Comparison of ENCODE assay signal across 18 cellular contexts in the genomic region with DNA sequence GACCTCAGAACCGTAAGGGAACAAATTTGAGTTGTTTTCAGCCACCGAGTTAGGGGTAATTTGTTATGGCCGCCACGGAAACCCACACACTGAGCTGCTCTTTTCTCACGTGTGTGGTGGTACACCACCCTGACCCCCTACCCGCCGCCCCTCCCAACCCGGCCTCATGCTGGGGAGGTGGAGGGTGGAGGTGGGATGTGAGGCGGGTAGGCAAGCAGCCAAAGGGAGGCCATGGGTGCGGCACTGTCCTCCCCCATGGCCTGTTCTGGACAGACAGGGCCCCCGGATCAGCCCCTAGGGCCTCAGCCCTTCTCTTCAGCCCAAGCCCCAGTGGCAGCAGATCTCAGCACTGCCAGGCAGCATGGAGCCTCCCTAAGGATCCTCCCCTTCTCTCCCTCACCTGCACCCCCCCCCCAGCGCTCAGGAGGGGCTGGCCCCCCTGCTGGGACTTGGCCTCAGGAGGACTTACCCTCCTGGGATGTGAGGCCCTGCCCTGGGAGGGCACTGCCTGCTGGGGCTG. TPM values are rescaled to one million over a fixed set of nuclear protein-coding genes. Genes with fewer than 3 reads are reported as not detected.
DNase-seq lines count a peak whose midpoint lies in the region; ATAC-seq and TF ChIP-seq lines count a peak whose summit lies in the region.
"Had no signal": no experiment of that assay in that cellular context is flagged by ENCODE, and none has a peak within 500 bp of the region (broad histone marks: within the 10 kb centered on the region; RNA-seq: fewer than 3 reads in every experiment).

No MANE protein-coding gene starts in this region.

- no peak for ATAC-seq in activated T-helper 17 cell treated with anti-CD3 and anti-CD28 coated beads, Interleukin-2, amount 50 U/mL, for 72 hours (replicated peaks)
- ATAC-seq in stimulated activated naive CD8-positive, alpha-beta T cell treated with anti-CD3 and anti-CD28 coated beads, Interleukin-15, amount 100 ng/mL, for 72 hours, result peak; percentile 56
- ATAC-seq: SK-N-SH treated with all-trans-retinoic acid at 6 μM for 48 hours had no signal

- H3K9ac ChIP-seq in mesendoderm (ENCODE audit: low read length), result no peak overlapping the region

- H3K4me1 ChIP-seq in mesendoderm (ENCODE audit: control insufficient read depth, low read depth, low read length), result no peaks in the 10 kb centered on the region
- H3K4me1 ChIP-seq: pancreas had no signal

- whole genome bisulfite sequencing in mesendoderm (ENCODE audit: extremely low coverage, insufficient coverage, low lambda C conversion rate), result no CpG with 5 or more reads among the region's 12 CpGs

- H4K5ac ChIP-seq in mesendoderm (ENCODE audit: low read length), result no peak overlapping the region

- no peaks in the 10 kb centered on the region for H3K9me3 Mint-ChIP-seq in activated T-helper 17 cell treated with anti-CD3 and anti-CD28 coated beads, Interleukin-2, amount 50 U/mL, for 72 hours
- H3K9me3 Mint-ChIP-seq in mesothelial cell of epicardium, result no peaks in the 10 kb centered on the region
- no peaks in the 10 kb centered on the region for H3K9me3 Mint-ChIP-seq in stimulated activated naive CD8-positive, alpha-beta T cell treated with anti-CD3 and anti-CD28 coated beads, Interleukin-15, amount 100 ng/mL, for 72 hours
- H3K9me3 Mint-ChIP-seq: HFFc6 had no signal

- H3K27ac ChIP-seq in mesendoderm (ENCODE audit: low read depth, low read length), result no peak overlapping the region
- H3K27ac ChIP-seq: 22Rv1, HL-60, pancreas had no signal

- in situ Hi-C loops in GM13976 (cut with MboI; ENCODE audit: low sequenced_read_pairs, unreplicated experiment), result no loop called here

- peaks cover 17% of the 10 kb centered on the region for H3K4me1 Mint-ChIP-seq in activated T-helper 17 cell treated with anti-CD3 and anti-CD28 coated beads, Interleukin-2, amount 50 U/mL, for 72 hours
- peaks cover 28% of the 10 kb centered on the region for H3K4me1 Mint-ChIP-seq in mesothelial cell of epicardium
- peaks cover 84% of the 10 kb centered on the region for H3K4me1 Mint-ChIP-seq in stimulated activated naive CD8-positive, alpha-beta T cell treated with anti-CD3 and anti-CD28 coated beads, Interleukin-15, amount 100 ng/mL, for 72 hours

- no peak overlapping the region for H2AK5ac ChIP-seq in mesendoderm (ENCODE audit: low read length)

- H3K79me2 ChIP-seq in mesendoderm (ENCODE audit: control insufficient read depth, insufficient read depth, low read length), result no peaks in the 10 kb centered on the region

- no peaks in the 10 kb centered on the region for H3K36me3 Mint-ChIP-seq in activated T-helper 17 cell treated with anti-CD3 and anti-CD28 coated beads, Interleukin-2, amount 50 U/mL, for 72 hours (ENCODE audit: low read depth)
- H3K36me3 Mint-ChIP-seq in mesothelial cell of epicardium, result peaks cover 5% of the 10 kb centered on the region

- no peak overlapping the region for H3K56ac ChIP-seq in mesendoderm (ENCODE audit: low read length)

- no peak overlapping the region for H3K18ac ChIP-seq in mesendoderm (ENCODE audit: low read length)

- no peaks in the 10 kb centered on the region for H3K27me3 ChIP-seq in mesendoderm (ENCODE audit: insufficient read depth, low read length, poor library complexity)
- H3K27me3 ChIP-seq: pancreas had no signal

- H3K27me3 Mint-ChIP-seq in activated T-helper 17 cell treated with anti-CD3 and anti-CD28 coated beads, Interleukin-2, amount 50 U/mL, for 72 hours, result no peaks in the 10 kb centered on the region
- H3K27me3 Mint-ChIP-seq in mesothelial cell of epicardium (ENCODE audit: low read depth), result no peaks in the 10 kb centered on the region
- no peaks in the 10 kb centered on the region for H3K27me3 Mint-ChIP-seq in stimulated activated naive CD8-positive, alpha-beta T cell treated with anti-CD3 and anti-CD28 coated beads, Interleukin-15, amount 100 ng/mL, for 72 hours

- H2BK120ac ChIP-seq in mesendoderm (ENCODE audit: low read depth, low read length), result no peak overlapping the region

- no peak overlapping the region for H3K4me2 ChIP-seq in mesendoderm (ENCODE audit: low read length)

- TF ChIP-seq CTCF in mesothelial cell of epicardium (IDR thresholded peaks at IDR 0.05; ENCODE audit: unreplicated experiment) (no peak), GM13976 (IDR thresholded peaks at IDR 0.05; ENCODE audit: borderline replicate concordance, control extremely low read depth, extremely low read depth, insufficient read depth, missing control alignments) (no peak)

- no peak overlapping the region for H3K4ac ChIP-seq in mesendoderm (ENCODE audit: low read depth, low read length)

- H3K4me3 ChIP-seq in mesendoderm (ENCODE audit: low read length), result no peak overlapping the region
- H3K4me3 ChIP-seq: pancreas had no signal

- H3K36me3 ChIP-seq in mesendoderm (ENCODE audit: control insufficient read depth, insufficient read depth, low read length), result no peaks in the 10 kb centered on the region
- H3K36me3 ChIP-seq: pancreas had no signal

- H4K8ac ChIP-seq in mesendoderm (ENCODE audit: low read depth, low read length), result no peak overlapping the region

- H3K79me1 ChIP-seq in mesendoderm (ENCODE audit: low read length), result no peaks in the 10 kb centered on the region

- DNase-seq in NCI-H146 (lab: John Stamatoyannopoulos, UW) (peak; percentile 32), NCI-H146 treated with DMSO at 0.1 percent for 48 hours (lab: John Stamatoyannopoulos, UW; ENCODE audit: unreplicated experiment) (no peak), mesothelial cell of epicardium (ENCODE audit: low spot score in 2 of 2, unreplicated experiment in 2 of 2) (no peak), middle frontal gyrus (ENCODE audit: extremely low spot score, low spot score) (no peak), mesendoderm (no peak), GM13976 (ENCODE audit: low spot score) (no peak)
- peak in 1 of 2 donors; percentile 45 for DNase-seq in stimulated activated naive CD8-positive, alpha-beta T cell treated with anti-CD3 and anti-CD28 coated beads, Interleukin-15, amount 100 ng/mL, for 72 hours
- DNase-seq: amygdala, HFFc6, Karpas-422, NCI-H1436, NCI-H446 had no signal

- no peak overlapping the region for H3K27ac Mint-ChIP-seq in activated T-helper 17 cell treated with anti-CD3 and anti-CD28 coated beads, Interleukin-2, amount 50 U/mL, for 72 hours
- peak overlapping the region; percentile 56 for H3K27ac Mint-ChIP-seq in mesothelial cell of epicardium
- H3K27ac Mint-ChIP-seq in stimulated activated naive CD8-positive, alpha-beta T cell treated with anti-CD3 and anti-CD28 coated beads, Interleukin-15, amount 100 ng/mL, for 72 hours, result peak overlapping the region; percentile 98
- H3K27ac Mint-ChIP-seq: HFFc6 had no signal

- H2BK5ac ChIP-seq in mesendoderm (ENCODE audit: low read length), result no peak overlapping the region

- no peak overlapping the region for H2BK15ac ChIP-seq in mesendoderm (replicated peaks; ENCODE audit: low read depth)

- H3K23ac ChIP-seq in mesendoderm (ENCODE audit: low read length), result no peak overlapping the region

- peak overlapping the region; percentile 71 for H3K4me3 Mint-ChIP-seq in activated T-helper 17 cell treated with anti-CD3 and anti-CD28 coated beads, Interleukin-2, amount 50 U/mL, for 72 hours
- H3K4me3 Mint-ChIP-seq in mesothelial cell of epicardium, result no peak overlapping the region
- H3K4me3 Mint-ChIP-seq in stimulated activated naive CD8-positive, alpha-beta T cell treated with anti-CD3 and anti-CD28 coated beads, Interleukin-15, amount 100 ng/mL, for 72 hours, result peak overlapping the region; percentile 82 to 86
- H3K4me3 Mint-ChIP-seq: HFFc6 had no signal

RNA-seq across cellular contexts. Expression of a gene that starts 7.9 kb away (rescaled TPM):
- total RNA-seq in activated T-helper 17 cell treated with anti-CD3 and anti-CD28 coated beads, Interleukin-2, amount 50 U/mL, for 72 hours, result 10 to 100 TPM; 15.1 to 19.9 TPM
- 59.7 to 65.3 TPM (median 63.6 TPM) in 3 replicates for total RNA-seq in mesothelial cell of epicardium
- 9.1 TPM for polyA plus RNA-seq in mesendoderm (2013, experiment 1 of 2)
- 9.0 TPM for polyA plus RNA-seq in mesendoderm (2013, experiment 2 of 2)

RNA-seq across cellular contexts. Expression of a gene that starts 42.4 kb away (rescaled TPM):
- 1 to 10 TPM in 1 of 2 donors, not detected in 1; 2.3 TPM for total RNA-seq in activated T-helper 17 cell treated with anti-CD3 and anti-CD28 coated beads, Interleukin-2, amount 50 U/mL, for 72 hours
- total RNA-seq in mesothelial cell of epicardium, result 161 to 172 TPM (median 166 TPM) in 3 replicates
- 26.7 TPM for polyA plus RNA-seq in mesendoderm (2013, experiment 1 of 2)
- 27.5 TPM for polyA plus RNA-seq in mesendoderm (2013, experiment 2 of 2)
- total RNA-seq: HFFc6, lung microvascular endothelial cell had no signal

Comparison
In these comparisons a context has a peak if more than half of its experiments do, and no peak if none do; other contexts are left out.
1. RNA of a gene that starts 42.4 kb away (total RNA-seq): 161 to 172 TPM in mesothelial cell of epicardium; 2.3 TPM in activated T-helper 17 cell treated with anti-CD3 and anti-CD28 coated beads, Interleukin-2, amount 50 U/mL, for 72 hours; every median in the first group is over 10 times any median in the second.